8 cellular contexts compared by ENCODE assay signal in genomic region chr10:29482591-29483421, GRCh38.
DNase-seq lines count a peak whose midpoint lies in the region; ATAC-seq and TF ChIP-seq lines count a peak whose summit lies in the region.

No MANE protein-coding gene starts in this region.

- H3K27me3 Mint-ChIP-seq in activated CD4-positive, alpha-beta memory T cell treated with anti-CD3 and anti-CD28 coated beads, Interleukin-2, amount 10 ng/mL, durations not matched to agents 7 days and 5 days = no peaks in the 10 kb centered on the region
- H3K27me3 Mint-ChIP-seq in stimulated activated naive CD8-positive, alpha-beta T cell treated with anti-CD3 and anti-CD28 coated beads, Interleukin-15, amount 100 ng/mL, for 72 hours = no peaks in the 10 kb centered on the region

- peaks cover 35% of the 10 kb centered on the region for H3K4me1 Mint-ChIP-seq in activated CD4-positive, alpha-beta memory T cell treated with anti-CD3 and anti-CD28 coated beads, Interleukin-2, amount 10 ng/mL, durations not matched to agents 7 days and 5 days
- peaks cover 80% of the 10 kb centered on the region for H3K4me1 Mint-ChIP-seq in stimulated activated naive CD8-positive, alpha-beta T cell treated with anti-CD3 and anti-CD28 coated beads, Interleukin-15, amount 100 ng/mL, for 72 hours

- no peaks in the 10 kb centered on the region for H3K9me2 ChIP-seq in hepatocyte (replicated peaks; ENCODE audit: insufficient read depth)

- H3K27ac ChIP-seq in hepatocyte = peak overlapping the region; percentile 34

- peak overlapping the region; percentile 24 for H3K27ac Mint-ChIP-seq in activated CD4-positive, alpha-beta memory T cell treated with anti-CD3 and anti-CD28 coated beads, Interleukin-2, amount 10 ng/mL, durations not matched to agents 7 days and 5 days
- peak overlapping the region; percentile 92 for H3K27ac Mint-ChIP-seq in stimulated activated naive CD8-positive, alpha-beta T cell treated with anti-CD3 and anti-CD28 coated beads, Interleukin-15, amount 100 ng/mL, for 72 hours

- H3K9me3 Mint-ChIP-seq in activated CD4-positive, alpha-beta memory T cell treated with anti-CD3 and anti-CD28 coated beads, Interleukin-2, amount 10 ng/mL, durations not matched to agents 7 days and 5 days = no peaks in the 10 kb centered on the region
- no peaks in the 10 kb centered on the region for H3K9me3 Mint-ChIP-seq in stimulated activated naive CD8-positive, alpha-beta T cell treated with anti-CD3 and anti-CD28 coated beads, Interleukin-15, amount 100 ng/mL, for 72 hours

- no peaks in the 10 kb centered on the region for H3K36me3 ChIP-seq in hepatocyte (replicated peaks; ENCODE audit: insufficient read depth, low read depth)

- H3K4me2 ChIP-seq in hepatocyte = peak overlapping the region; percentile 27

- H4K20me1 ChIP-seq in hepatocyte (ENCODE audit: insufficient read depth, poor library complexity, severe bottlenecking) = no peaks in the 10 kb centered on the region

- ATAC-seq in HG02642 (IDR thresholded peaks at IDR 0.05; ENCODE audit: poor library complexity, unreplicated experiment) = peak; percentile 48
- peak; percentile 82 for ATAC-seq in stimulated activated naive CD8-positive, alpha-beta T cell treated with anti-CD3 and anti-CD28 coated beads, Interleukin-15, amount 100 ng/mL, for 72 hours
- ATAC-seq in HG02884 (IDR thresholded peaks at IDR 0.05; ENCODE audit: unreplicated experiment) = no peak

- H2AFZ ChIP-seq in hepatocyte = no peak overlapping the region

- H3K36me3 Mint-ChIP-seq in activated CD4-positive, alpha-beta memory T cell treated with anti-CD3 and anti-CD28 coated beads, Interleukin-2, amount 10 ng/mL, durations not matched to agents 7 days and 5 days (ENCODE audit: low read depth) = peaks cover 14% of the 10 kb centered on the region

- H3K79me2 ChIP-seq in hepatocyte = no peaks in the 10 kb centered on the region

- DNase-seq in D341Med (ENCODE audit: low spot score) (peak; percentile 54), hepatocyte (ENCODE audit: low spot score) (no peak), putamen (ENCODE audit: low spot score) (no peak), SIG-M5 treated with dmso at 0.1 percent for 504 hours (lab: John Stamatoyannopoulos, UW; ENCODE audit: unreplicated experiment) (no peak)
- DNase-seq in activated CD4-positive, alpha-beta memory T cell treated with anti-CD3 and anti-CD28 coated beads, Interleukin-2, amount 10 ng/mL, durations not matched to agents 7 days and 5 days = peak; percentile 54
- peak; percentile 58 to 78 for DNase-seq in stimulated activated naive CD8-positive, alpha-beta T cell treated with anti-CD3 and anti-CD28 coated beads, Interleukin-15, amount 100 ng/mL, for 72 hours

- no peak overlapping the region for H3K4me3 ChIP-seq in hepatocyte

- peak; percentile 7 for TF ChIP-seq CTCF in hepatocyte (IDR thresholded peaks at IDR 0.05; ENCODE audit: poor library complexity)

- H3K4me1 ChIP-seq in hepatocyte (ENCODE audit: insufficient read depth) = peaks cover 27% of the 10 kb centered on the region

- 37% methylated on average over 14 of the region's 14 CpGs for WGBS in hepatocyte (ENCODE audit: low lambda C conversion rate, missing lambda C conversion rate)

- no peak overlapping the region for H3K4me3 Mint-ChIP-seq in activated CD4-positive, alpha-beta memory T cell treated with anti-CD3 and anti-CD28 coated beads, Interleukin-2, amount 10 ng/mL, durations not matched to agents 7 days and 5 days
- H3K4me3 Mint-ChIP-seq in stimulated activated naive CD8-positive, alpha-beta T cell treated with anti-CD3 and anti-CD28 coated beads, Interleukin-15, amount 100 ng/mL, for 72 hours = peak overlapping the region; percentile 71 to 72

- H3K9me3 ChIP-seq in hepatocyte (ENCODE audit: low read depth) = no peaks in the 10 kb centered on the region

- POLR2A ChIA-PET in activated CD4-positive, alpha-beta memory T cell treated with anti-CD3 and anti-CD28 coated beads, Interleukin-2, amount 10 ng/mL, durations not matched to agents 7 days and 5 days (lab: Charles Lee) = no interaction called here

- CTCF ChIA-PET in activated CD4-positive, alpha-beta memory T cell treated with anti-CD3 and anti-CD28 coated beads, Interleukin-2, amount 10 ng/mL, durations not matched to agents 7 days and 5 days (lab: Charles Lee) = interaction anchor here (0.6 to 2.9 kb wide), 7 partner anchors 9 to 96 kb away, joined by 3 to 13 read pairs (median 5); no protein-coding TSS in a partner anchor

- no peaks in the 10 kb centered on the region for H3K27me3 ChIP-seq in hepatocyte

Comparison
In these comparisons a context has a peak if more than half of its experiments do, and no peak if none do; other contexts are left out.
1. DNase-seq: peak in D341Med (single experiment), activated CD4-positive, alpha-beta memory T cell treated with anti-CD3 and anti-CD28 coated beads, Interleukin-2, amount 10 ng/mL, durations not matched to agents 7 days and 5 days (single experiment) and stimulated activated naive CD8-positive, alpha-beta T cell treated with anti-CD3 and anti-CD28 coated beads, Interleukin-15, amount 100 ng/mL, for 72 hours (2 of 2); none in hepatocyte (single experiment), putamen (single experiment) and SIG-M5 treated with dmso at 0.1 percent for 504 hours (single experiment).